ENCODE assay signal across 23 cellular contexts in genomic region chr13:102220681-102221228, GRCh38.
DNase-seq lines count a peak whose midpoint lies in the region; ATAC-seq and TF ChIP-seq lines count a peak whose summit lies in the region.
"Had no signal": no experiment of that assay in that cellular context is flagged by ENCODE, and none has a peak within 500 bp of the region (broad histone marks: within the 10 kb centered on the region; RNA-seq: fewer than 3 reads in every experiment).

No MANE protein-coding gene starts in this region.

- no peaks in the 10 kb centered on the region for H4K20me1 ChIP-seq in SK-N-SH (ENCODE audit: insufficient read depth)

- H3K4me1 ChIP-seq in SK-N-SH (ENCODE audit: control insufficient read depth in 1 of 2, insufficient read depth in 2 of 2, low read depth in 1 of 2, low read length in 1 of 2) = peaks cover 0 to under 1% of the 10 kb centered on the region in 2 experiments; a peak in 2 of 4 replicates
- H3K4me1 ChIP-seq in CD8-positive, alpha-beta memory T cell (ENCODE audit: insufficient read depth, low read length) = no peaks in the 10 kb centered on the region
- H3K4me1 ChIP-seq: Peyer's patch had no signal

- no peaks in the 10 kb centered on the region for H3K4me1 Mint-ChIP-seq in CD8-positive, alpha-beta memory T cell
- H3K4me1 Mint-ChIP-seq: CD14-positive monocyte, H9 had no signal

- H3K27ac ChIP-seq in SK-N-SH (ENCODE audit: low read depth in 2 of 2, low read length in 1 of 2) = peak overlapping the region in 1 of 2 experiments; percentile 34; a peak in 1 of 4 replicates
- no peak overlapping the region for H3K27ac ChIP-seq in CD8-positive, alpha-beta memory T cell (ENCODE audit: low read depth, low read length)
- H3K27ac ChIP-seq: 22Rv1, Peyer's patch had no signal

- H3K27me3 ChIP-seq in SK-N-SH (ENCODE audit: insufficient read depth) = no peaks in the 10 kb centered on the region
- no peaks in the 10 kb centered on the region for H3K27me3 ChIP-seq in CD8-positive, alpha-beta memory T cell (ENCODE audit: insufficient read depth, low read length, poor library complexity, severe bottlenecking)
- H3K27me3 ChIP-seq: BE2C, Peyer's patch had no signal

- H3K27me3 Mint-ChIP-seq in CD8-positive, alpha-beta memory T cell = peaks cover 1 to 7% of the 10 kb centered on the region in 2 donors

- H3K9me2 ChIP-seq in SK-N-SH = no peaks in the 10 kb centered on the region

- no peak overlapping the region for H3K4me3 ChIP-seq in SK-N-SH (ENCODE audit: low read depth in 2 of 2, low read length in 1 of 2)
- no peak overlapping the region for H3K4me3 ChIP-seq in fibroblast of villous mesenchyme (ENCODE audit: low read depth, low read length)
- H3K4me3 ChIP-seq in CD8-positive, alpha-beta memory T cell (ENCODE audit: low read length) = no peak overlapping the region
- H3K4me3 ChIP-seq: Peyer's patch had no signal

- no peak overlapping the region for H3K4me2 ChIP-seq in SK-N-SH

- H3K36me3 ChIP-seq in SK-N-SH (replicated peaks in 1 of 2; ENCODE audit: control insufficient read depth in 1 of 2, insufficient read depth in 2 of 2, low read length in 1 of 2) = peaks cover 0 to 6% of the 10 kb centered on the region in 2 experiments
- no peaks in the 10 kb centered on the region for H3K36me3 ChIP-seq in CD8-positive, alpha-beta memory T cell (ENCODE audit: insufficient read depth, low read length)
- H3K36me3 ChIP-seq: BE2C, Peyer's patch had no signal

- 59% methylated on average over 5 of the region's 5 CpGs for WGBS in SK-N-SH (ENCODE audit: low lambda C conversion rate)

- CTCF ChIA-PET in SK-N-SH (lab: Yijun Ruan, JAX) = no interaction called here
- CTCF ChIA-PET in CD8-positive, alpha-beta memory T cell (lab: Charles Lee) = no interaction called here

- no peak for ATAC-seq in SK-N-SH treated with all-trans-retinoic acid at 6 μM for 48 hours
- no peak for ATAC-seq in HG03439 (IDR thresholded peaks at IDR 0.05; ENCODE audit: unreplicated experiment)

- no peaks in the 10 kb centered on the region for H3K36me3 Mint-ChIP-seq in CD8-positive, alpha-beta memory T cell
- H3K36me3 Mint-ChIP-seq: CD14-positive monocyte had no signal

- DNase-seq in SK-N-SH (no peak), SK-N-DZ (ENCODE audit: low spot score) (peak; percentile 68), fibroblast of villous mesenchyme (ENCODE audit: low read depth) (peak; percentile 29), cerebellar cortex (ENCODE audit: low spot score) (no peak), DMS53 treated with DMSO at 0.1 percent for 48 hours (lab: John Stamatoyannopoulos, UW; ENCODE audit: unreplicated experiment) (no peak)
- DNase-seq in CD8-positive, alpha-beta memory T cell = no peak
- DNase-seq: ACHN, BE2C, H9, HFFc6, KBM-7, MV-4-11, NCI-H1105, NCI-H1436 treated with DMSO at 0.1 percent for 48 hours, NCI-H187 treated with DMSO at 0.1 percent for 48 hours, NCI-H2171 treated with DMSO at 0.1 percent for 48 hours, NCI-H524, NCI-H774, Peyer's patch had no signal

- peaks cover 0 to 1% (median 0%) of the 10 kb centered on the region in 5 donors for H3K9me3 Mint-ChIP-seq in CD8-positive, alpha-beta memory T cell
- H3K9me3 Mint-ChIP-seq: H9 had no signal

- no peaks in the 10 kb centered on the region for H3K79me2 ChIP-seq in SK-N-SH (ENCODE audit: insufficient read depth)

- no peak for TF ChIP-seq CTCF in SK-N-SH (IDR thresholded peaks at IDR 0.05)
- no peak for TF ChIP-seq CTCF in fibroblast of villous mesenchyme (IDR thresholded peaks at IDR 0.05; ENCODE audit: insufficient read depth, low read depth, low read length)

- H3K9ac ChIP-seq in SK-N-SH = no peak overlapping the region

- TF ChIP-seq EP300 in SK-N-SH (IDR thresholded peaks at IDR 0.05; ENCODE audit: borderline replicate concordance in 1 of 2, low read depth in 1 of 2, low read length in 1 of 2) = no peak

- H3F3A ChIP-seq in SK-N-SH (replicated peaks; ENCODE audit: insufficient read depth) = no peaks in the 10 kb centered on the region

- TF ChIP-seq RAD21 in SK-N-SH (IDR thresholded peaks at IDR 0.05; ENCODE audit: low read length) = no peak

- H2AFZ ChIP-seq in SK-N-SH (ENCODE audit: low read depth) = no peak overlapping the region

- no peak overlapping the region for H3K27ac Mint-ChIP-seq in CD8-positive, alpha-beta memory T cell
- H3K27ac Mint-ChIP-seq: CD14-positive monocyte, H9, HFFc6 had no signal

- POLR2A ChIA-PET in SK-N-SH (lab: Yijun Ruan, JAX) = no interaction called here
- POLR2A ChIA-PET in CD8-positive, alpha-beta memory T cell (lab: Charles Lee) = no interaction called here

- no peaks in the 10 kb centered on the region for H3K9me3 ChIP-seq in SK-N-SH
- no peaks in the 10 kb centered on the region for H3K9me3 ChIP-seq in CD8-positive, alpha-beta memory T cell (ENCODE audit: low read length)
- H3K9me3 ChIP-seq: BE2C, Peyer's patch had no signal

- no peak overlapping the region for H3K4me3 Mint-ChIP-seq in CD8-positive, alpha-beta memory T cell
- H3K4me3 Mint-ChIP-seq: CD14-positive monocyte, H9, HFFc6 had no signal

TF ChIP-seq in SK-N-SH treated with all-trans-retinoic acid at 6 μM for 48 hours, 23 proteins besides CTCF, POLR2A, EP300 and RAD21 (continues in another document):
- TF ChIP-seq ZC3H10 (CRISPR knock-in tag; IDR thresholded peaks at IDR 0.05) = no peak
- no peak for TF ChIP-seq ZNF70 (CRISPR knock-in tag; IDR thresholded peaks at IDR 0.05)
- TF ChIP-seq ZNF565 (CRISPR knock-in tag; conservative IDR thresholded peaks at IDR 0.05; ENCODE audit: low read depth) = no peak
- TF ChIP-seq ISL1 (CRISPR knock-in tag; IDR thresholded peaks at IDR 0.05) = peak; percentile 98
- peak; percentile 78; the same call in 1 of the 2 replicates for TF ChIP-seq SNAI2 (CRISPR knock-in tag; IDR thresholded peaks at IDR 0.05)
- peak; percentile 67; the same call in 1 of the 2 replicates for TF ChIP-seq CREB5 (CRISPR knock-in tag; IDR thresholded peaks at IDR 0.05; ENCODE audit: low read depth)
- TF ChIP-seq TOX (CRISPR knock-in tag; IDR thresholded peaks at IDR 0.05; ENCODE audit: borderline replicate concordance) = no peak
- no peak for TF ChIP-seq PPARA (CRISPR knock-in tag; IDR thresholded peaks at IDR 0.05; ENCODE audit: borderline replicate concordance)

TF ChIP-seq in SK-N-SH, 30 proteins besides CTCF, POLR2A, EP300 and RAD21:
- TF ChIP-seq RXRA (IDR thresholded peaks at IDR 0.05; ENCODE audit: borderline replicate concordance, low read depth) (no peak), SIN3A (IDR thresholded peaks at IDR 0.05; ENCODE audit: borderline replicate concordance, low read depth, low read length) (no peak), IRF3 (IDR thresholded peaks at IDR 0.05; ENCODE audit: low read depth, low read length) (no peak), FOSL2 (IDR thresholded peaks at IDR 0.05; ENCODE audit: borderline replicate concordance, low read depth) (no peak), SMC3 (IDR thresholded peaks at IDR 0.05; ENCODE audit: low read depth, low read length) (no peak), RFX5 (IDR thresholded peaks at IDR 0.05; ENCODE audit: low read length) (no peak)

Comparison
In these comparisons a context has a peak if more than half of its experiments do, and no peak if none do; other contexts are left out.
1. DNase-seq: peak in SK-N-DZ (single experiment) and fibroblast of villous mesenchyme (single experiment); none in SK-N-SH (single experiment), cerebellar cortex (single experiment), DMS53 treated with DMSO at 0.1 percent for 48 hours (single experiment) and CD8-positive, alpha-beta memory T cell (0 of 5).